In the genomic region with DNA sequence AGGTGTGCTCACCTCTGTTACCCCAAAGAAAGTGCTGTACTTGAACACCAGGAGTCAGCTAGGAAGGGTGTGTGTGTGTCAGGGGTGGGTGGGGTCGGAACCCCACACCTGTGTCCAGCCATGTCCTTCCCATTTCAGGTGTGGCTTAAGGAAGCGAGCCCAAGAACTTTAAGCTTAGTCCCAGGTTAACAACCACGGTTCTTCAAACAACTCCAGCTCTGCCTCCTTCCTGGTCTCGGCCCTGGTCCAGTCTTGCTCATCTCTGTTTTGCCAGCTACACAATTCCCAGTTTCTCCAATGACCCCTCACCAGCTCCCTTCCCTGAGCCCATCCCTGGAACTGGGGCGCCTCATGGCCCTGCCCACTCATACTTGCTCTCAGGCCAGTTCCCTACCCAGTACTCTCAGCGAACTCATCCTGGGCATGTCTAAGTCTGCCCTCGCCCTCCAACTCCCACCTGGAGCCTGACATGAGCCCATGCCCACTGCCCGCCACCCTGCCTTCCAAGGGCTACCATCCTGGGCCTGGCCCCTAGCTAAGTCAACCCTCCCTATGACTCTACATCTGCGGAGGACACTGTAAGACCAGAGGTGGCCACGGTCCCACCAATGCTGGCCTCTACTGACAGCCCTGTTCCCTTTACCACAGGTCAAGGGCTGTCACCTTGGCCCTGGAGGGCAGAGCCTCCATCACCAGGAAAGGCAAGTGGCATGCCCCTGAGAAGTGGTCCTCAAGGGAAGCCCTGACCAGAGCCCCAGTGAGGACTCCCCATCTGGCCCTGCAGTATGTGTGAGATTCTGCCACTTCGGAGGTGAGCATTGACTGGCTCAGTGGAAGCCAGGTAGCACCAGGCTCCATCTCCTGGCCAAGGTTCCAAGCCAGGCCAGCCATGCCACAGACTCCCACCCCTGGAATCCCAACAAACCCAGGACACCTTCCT, we compare ENCODE assay signal across 9 cellular contexts. TPM values are rescaled to one million over a fixed set of nuclear protein-coding genes. Genes with fewer than 3 reads are reported as not detected.
DNase-seq lines count a peak whose midpoint lies in the region; TF ChIP-seq lines count a peak whose summit lies in the region.
"Had no signal": no experiment of that assay in that cellular context is flagged by ENCODE, and none has a peak within 500 bp of the region (broad histone marks: within the 10 kb centered on the region; RNA-seq: fewer than 3 reads in every experiment).

No MANE protein-coding gene starts in this region.

- TF ChIP-seq CTCF in GM13977 (IDR thresholded peaks at IDR 0.05; ENCODE audit: extremely low read depth, insufficient read depth, missing control alignments) (peak; percentile 11), brain (conservative IDR thresholded peaks at IDR 0.05) (no peak), nephron progenitor cell (IDR thresholded peaks at IDR 0.05) (no peak)

- no peak overlapping the region for H3K4me3 Mint-ChIP-seq in activated CD4-positive, alpha-beta T cell treated with anti-CD3 and anti-CD28 coated beads, Interleukin-2, amount 10 ng/mL, durations not matched to agents 7 days and 5 days
- no peak overlapping the region for H3K4me3 Mint-ChIP-seq in brain
- H3K4me3 Mint-ChIP-seq in nephron progenitor cell, result no peak overlapping the region
- H3K4me3 Mint-ChIP-seq: CD8-positive, alpha-beta T cell had no signal

- CTCF ChIA-PET in activated CD4-positive, alpha-beta T cell treated with anti-CD3 and anti-CD28 coated beads, Interleukin-2, amount 10 ng/mL, durations not matched to agents 7 days and 5 days (lab: Charles Lee), result interaction anchor here (0.6 to 2.2 kb wide), 11 partner anchors 9 to 240 kb away, joined by 3 to 9 read pairs (median 4); partner anchors contain the start of genes ACY1, DUSP7 and POC1A

- H3K27me3 Mint-ChIP-seq in activated CD4-positive, alpha-beta T cell treated with anti-CD3 and anti-CD28 coated beads, Interleukin-2, amount 10 ng/mL, durations not matched to agents 7 days and 5 days, result no peaks in the 10 kb centered on the region
- H3K27me3 Mint-ChIP-seq in brain (no peaks in the 10 kb centered on the region), nephron progenitor cell (ENCODE audit: low read depth, poor library complexity) (no peaks in the 10 kb centered on the region)

- peaks cover 10% of the 10 kb centered on the region for H3K4me1 Mint-ChIP-seq in activated CD4-positive, alpha-beta T cell treated with anti-CD3 and anti-CD28 coated beads, Interleukin-2, amount 10 ng/mL, durations not matched to agents 7 days and 5 days
- H3K4me1 Mint-ChIP-seq in brain (peaks cover 11% of the 10 kb centered on the region), nephron progenitor cell (no peaks in the 10 kb centered on the region)

- no peak for DNase-seq in activated CD4-positive, alpha-beta T cell treated with anti-CD3 and anti-CD28 coated beads, Interleukin-2, amount 10 ng/mL, durations not matched to agents 7 days and 5 days
- no peak for DNase-seq in activated CD4-positive, alpha-beta T cell treated with anti-CD3 and anti-CD28 coated beads, Interleukin-2, amount 50 U/mL, for 4 hours
- DNase-seq in GM13977 (ENCODE audit: low spot score) (no peak), nephron progenitor cell (no peak)
- no peak for DNase-seq in stimulated activated naive CD4-positive, alpha-beta T cell (lab: John Stamatoyannopoulos, UW)
- DNase-seq in stimulated activated CD4-positive, alpha-beta T cell treated with anti-CD3 and anti-CD28 coated beads, Interleukin-2, amount 100 ng/mL, for 24 hours, result no peak
- no peak for DNase-seq in activated effector memory CD4-positive, alpha-beta T cell treated with Interleukin-2 at 50 U/mL for 16 hours

- POLR2A ChIA-PET in activated CD4-positive, alpha-beta T cell treated with anti-CD3 and anti-CD28 coated beads, Interleukin-2, amount 10 ng/mL, durations not matched to agents 7 days and 5 days (lab: Charles Lee), result no interaction called here

- no peaks in the 10 kb centered on the region for H3K9me3 Mint-ChIP-seq in activated CD4-positive, alpha-beta T cell treated with anti-CD3 and anti-CD28 coated beads, Interleukin-2, amount 10 ng/mL, durations not matched to agents 7 days and 5 days
- peaks cover 0 to 4% (median 0%) of the 10 kb centered on the region in 5 experiments for H3K9me3 Mint-ChIP-seq in brain
- no peaks in the 10 kb centered on the region for H3K9me3 Mint-ChIP-seq in nephron progenitor cell
- H3K9me3 Mint-ChIP-seq: CD8-positive, alpha-beta T cell had no signal

- H3K27ac Mint-ChIP-seq in activated CD4-positive, alpha-beta T cell treated with anti-CD3 and anti-CD28 coated beads, Interleukin-2, amount 10 ng/mL, durations not matched to agents 7 days and 5 days, result peak overlapping the region; percentile 2
- peak overlapping the region in 3 of 5 experiments; percentile 91 to 99 (median 93) for H3K27ac Mint-ChIP-seq in brain
- peak overlapping the region; percentile 59 for H3K27ac Mint-ChIP-seq in nephron progenitor cell

- H3K36me3 Mint-ChIP-seq in activated CD4-positive, alpha-beta T cell treated with anti-CD3 and anti-CD28 coated beads, Interleukin-2, amount 10 ng/mL, durations not matched to agents 7 days and 5 days (ENCODE audit: low read depth), result peaks cover 16% of the 10 kb centered on the region
- H3K36me3 Mint-ChIP-seq in brain (no peaks in the 10 kb centered on the region), nephron progenitor cell (ENCODE audit: low read depth) (peaks cover 10% of the 10 kb centered on the region)
- H3K36me3 Mint-ChIP-seq: CD8-positive, alpha-beta T cell had no signal

- in situ Hi-C loops in GM13977 (cut with MboI; ENCODE audit: low pct_unique_long_range_greater_than_20kb, low sequenced_read_pairs, unreplicated experiment), result loop anchor here (5.0 kb wide), 1 partner anchor 143 kb away; no protein-coding TSS in a partner anchor

RNA-seq across cellular contexts. Expression of gene POC1A, which starts 9.2 kb away (rescaled TPM):
- total RNA-seq in activated CD4-positive, alpha-beta T cell treated with anti-CD3 and anti-CD28 coated beads, Interleukin-2, amount 10 ng/mL, durations not matched to agents 7 days and 5 days, result 10 to 100 TPM; 26.9 to 28.2 TPM
- polyA plus RNA-seq in brain (ENCODE audit: insufficient read depth, low read depth, low replicate concordance), result 18.8 TPM

RNA-seq across cellular contexts. Expression of gene ALAS1, which starts 52.9 kb away (rescaled TPM):
- 10 to 100 TPM; 47.5 to 58.4 TPM for total RNA-seq in activated CD4-positive, alpha-beta T cell treated with anti-CD3 and anti-CD28 coated beads, Interleukin-2, amount 10 ng/mL, durations not matched to agents 7 days and 5 days
- polyA plus RNA-seq in brain (ENCODE audit: insufficient read depth, low read depth, low replicate concordance), result 54.8 TPM

Comparison
In these comparisons a context has a peak if more than half of its experiments do, and no peak if none do; other contexts are left out.
1. H3K27ac Mint-ChIP-seq: peak in every context shown above with its lines; median percentile 93 in brain; 59 in nephron progenitor cell; 2 in activated CD4-positive, alpha-beta T cell treated with anti-CD3 and anti-CD28 coated beads, Interleukin-2, amount 10 ng/mL, durations not matched to agents 7 days and 5 days.